In genomic region chr19:1324792-1325567, GRCh38 we compare ENCODE assay signal across 8 cellular contexts. TPM values are rescaled to one million over a fixed set of nuclear protein-coding genes. Genes with fewer than 3 reads are reported as not detected.
DNase-seq lines count a peak whose midpoint lies in the region; ATAC-seq and TF ChIP-seq lines count a peak whose summit lies in the region.

No MANE protein-coding gene starts in this region.

- 2 to 3% methylated on average over 63 to 66 of the region's 66 CpGs for WGBS in lung, 2 donors

- H3K4me1 ChIP-seq in A673 (ENCODE audit: insufficient read depth, low read length, poor library complexity, severe bottlenecking) = peaks cover 7% of the 10 kb centered on the region
- H3K4me1 ChIP-seq in lung (ENCODE audit: control insufficient read depth in 2 of 2, insufficient read depth in 2 of 2, low read length in 2 of 2) = peaks cover 0 to 4% of the 10 kb centered on the region in 2 donors

- DNase-seq in A673 (ENCODE audit: low spot score) (peak; percentile 76), HCEC 1CT (peak; percentile 55), T1000 (lab: John Stamatoyannopoulos, UW) (peak; percentile 78), dorsolateral prefrontal cortex (peak; percentile 53 to 81 (median 70)), lung (ENCODE audit: low spot score) (peak; percentile 41)
- peak; percentile 69 for DNase-seq in stimulated activated naive CD8-positive, alpha-beta T cell treated with anti-CD3 and anti-CD28 coated beads, Interleukin-15, Interleukin-2, amounts not matched to agents 100 U/mL and 50 U/mL, for 24 hours
- no peak for DNase-seq in activated effector memory CD4-positive, alpha-beta T cell treated with anti-CD3 and anti-CD28 coated beads, Interleukin-2, amount 50 U/mL, for 16 hours

- H3K27ac ChIP-seq in A673 (ENCODE audit: low read depth, low read length, poor library complexity, severe bottlenecking) (no peak overlapping the region), dorsolateral prefrontal cortex (peak overlapping the region in 42 of 59 donors; percentile 0 to 84 (median 46)), lung (ENCODE audit: low read depth in 1 of 2, low read length in 1 of 2) (no peak overlapping the region)

- H3K9me3 ChIP-seq in A673 (ENCODE audit: low read depth, low read length, poor library complexity, severe bottlenecking) (no peaks in the 10 kb centered on the region), lung (ENCODE audit: control insufficient read depth in 2 of 2, insufficient read depth in 1 of 2, low read length in 1 of 2) (no peaks in the 10 kb centered on the region)

- POLR2A ChIA-PET in A673 (lab: Charles Lee; ENCODE audit: low non-redundant PET) = no interaction called here

- H3K4me3 ChIP-seq in A673 (ENCODE audit: low read depth, low read length, poor library complexity, severe bottlenecking) (peak overlapping the region; percentile 39), dorsolateral prefrontal cortex (peak overlapping the region; percentile 33 to 80 (median 65)), lung (no peak overlapping the region)

- no TSS peak for BruUV-seq in A673 (replicated peaks; lab: Mats Ljungman, UMichigan)

- H3K36me3 ChIP-seq in A673 (ENCODE audit: insufficient read depth, low read length, poor library complexity, severe bottlenecking) (no peaks in the 10 kb centered on the region), lung (ENCODE audit: control insufficient read depth in 2 of 2, insufficient read depth in 2 of 2, low read length in 2 of 2) (no peaks in the 10 kb centered on the region)

- ATAC-seq in lung (ENCODE audit: insufficient read depth, low FRiP score) (peak; percentile 41), HG02623 (IDR thresholded peaks at IDR 0.05; ENCODE audit: unreplicated experiment) (no peak)
- peak; percentile 73 for ATAC-seq in stimulated activated naive CD8-positive, alpha-beta T cell treated with anti-CD3 and anti-CD28 coated beads, Interleukin-15, Interleukin-2, amounts not matched to agents 100 U/mL and 50 U/mL, for 24 hours

- CTCF ChIA-PET in A673 (lab: Charles Lee) = interaction anchor here (0.6 kb wide), 1 partner anchor 289 kb away, joined by 3 read pairs; no protein-coding TSS in a partner anchor

- intact Hi-C loops in A673 (cut with micrococcal nuclease; ENCODE audit: unreplicated experiment) (no loop called here), dorsolateral prefrontal cortex (cut with DNase I) (no loop called here)

- H3K27me3 ChIP-seq in A673 (replicated peaks; ENCODE audit: insufficient read depth, low read depth, low read length, poor library complexity) = no peaks in the 10 kb centered on the region
- H3K27me3 ChIP-seq in dorsolateral prefrontal cortex = no peaks in the 10 kb centered on the region
- no peaks in the 10 kb centered on the region for H3K27me3 ChIP-seq in lung (ENCODE audit: control insufficient read depth, insufficient read depth)

- TF ChIP-seq CTCF in A673 (conservative IDR thresholded peaks at IDR 0.05; ENCODE audit: low read depth, low read length) (no peak), dorsolateral prefrontal cortex (IDR thresholded peaks at IDR 0.05 in 54 of 56, conservative IDR thresholded peaks at IDR 0.05 in 2 of 56; ENCODE audit: low read depth in 1 of 56, partially characterized antibody in 56 of 56) (no peak), lung (IDR thresholded peaks at IDR 0.05; ENCODE audit: control extremely low read depth, extremely low read depth) (no peak)

RNA-seq across cellular contexts. Expression of gene EFNA2, which starts 39.3 kb away (rescaled TPM):
- total RNA-seq in A673 (2021) (0.64 and 0.68 TPM in 2 replicates), dorsolateral prefrontal cortex (1 to 10 TPM in 86 of 120 experiments, under 1 TPM in 22, not detected in 12; 0.51 to 3.8 (median 1.4) TPM), lung (under 1 TPM in 1 of 2 donors, not detected in 1; 0.37 TPM)
- polyA plus RNA-seq in lung = not detected

RNA-seq across cellular contexts. Expression of gene FAM174C, which starts 49.6 kb away (rescaled TPM):
- 69.4 and 88.6 TPM in 2 replicates for total RNA-seq in A673 (2021)
- 10 to 100 TPM; 16.2 to 44.5 (median 25.3) TPM for total RNA-seq in dorsolateral prefrontal cortex
- total RNA-seq in lung = 10 to 100 TPM; 17.5 to 66.5 TPM
- 10 to 100 TPM; 72.3 to 89.3 TPM for polyA plus RNA-seq in lung

RNA-seq across cellular contexts. Expression of gene CIRBP, which starts 55.8 kb away (rescaled TPM):
- total RNA-seq in A673 (2021) (287 and 386 TPM in 2 replicates), dorsolateral prefrontal cortex (100 to 1,000 TPM; 215 to 736 (median 434) TPM), lung (100 to 1,000 TPM; 435 to 443 TPM)
- 100 to 1,000 TPM; 313 to 488 TPM for polyA plus RNA-seq in lung

RNA-seq across cellular contexts. Expression of gene NDUFS7, which starts 58.7 kb away (rescaled TPM):
- 101 and 111 TPM in 2 replicates for total RNA-seq in A673 (2021)
- 100 to 1,000 TPM; 105 to 222 (median 151) TPM for total RNA-seq in dorsolateral prefrontal cortex
- total RNA-seq in lung = 100 to 1,000 TPM in 1 of 2 donors, 10 to 100 TPM in 1; 33.4 to 114 TPM
- 100 to 1,000 TPM; 103 to 133 TPM for polyA plus RNA-seq in lung

Comparison
In these comparisons a context has a peak if more than half of its experiments do, and no peak if none do; other contexts are left out.
1. H3K27ac ChIP-seq: peak in dorsolateral prefrontal cortex (42 of 59); none in A673 (single experiment) and lung (0 of 2).